ENCODE assay signal across 17 cellular contexts in the genomic region with DNA sequence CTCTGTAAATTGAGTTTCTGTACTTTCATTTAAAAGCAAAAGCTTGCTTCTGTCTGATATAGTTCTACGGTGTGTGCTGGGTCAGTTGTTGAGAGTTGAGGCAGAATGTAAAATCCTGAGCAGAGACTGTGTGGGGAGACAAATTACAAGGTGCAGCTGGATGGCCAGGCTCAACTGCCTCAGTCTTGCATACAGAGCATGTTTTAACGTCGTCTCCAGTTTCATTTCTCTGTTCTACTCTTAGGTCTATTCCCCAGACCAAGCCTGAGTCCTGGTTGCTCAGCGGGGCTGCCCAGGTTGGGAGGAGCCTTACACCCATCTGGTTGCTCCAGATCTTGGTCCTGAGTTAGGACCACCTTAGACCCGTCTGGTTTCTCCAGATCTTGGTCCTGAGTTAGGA. TPM values are rescaled to one million over a fixed set of nuclear protein-coding genes. Genes with fewer than 3 reads are reported as not detected.
A peak's percentile ranks its signal among the peaks of the same experiment; 100 is the strongest.
DNase-seq lines count a peak whose midpoint lies in the region; ATAC-seq, FAIRE-seq and TF ChIP-seq lines count a peak whose summit lies in the region.
"Had no signal": no experiment of that assay in that cellular context is flagged by ENCODE, and none has a peak within 500 bp of the region (broad histone marks: within the 10 kb centered on the region; RNA-seq: fewer than 3 reads in every experiment).

No MANE protein-coding gene starts in this region.

- DNase-seq in NCI-H510A treated with DMSO at 0.1 percent for 48 hours (lab: John Stamatoyannopoulos, UW) (peak; percentile 16), NCI-H510A (lab: John Stamatoyannopoulos, UW) (no peak), IMR-90 (no peak), NCI-H82 (lab: John Stamatoyannopoulos, UW) (no peak), mucosa of gallbladder (ENCODE audit: low spot score) (no peak), activated T-cell treated with anti-CD3 and anti-CD28 coated beads for 4 hours (no peak), HepG2 (ENCODE audit: low spot score) (no peak)
- DNase-seq: adrenal gland, Calu3, foreskin keratinocyte, natural killer cell, NCI-H2171 treated with DMSO at 0.1 percent for 48 hours, right cardiac atrium, Right ventricle myocardium superior, substantia nigra had no signal

- intact Hi-C loops in IMR-90 (cut with micrococcal nuclease) (no loop called here), HepG2 (cut with micrococcal nuclease; ENCODE audit: unreplicated experiment) (no loop called here)

- no peaks in the 10 kb centered on the region for H3K36me3 ChIP-seq in IMR-90 (ENCODE audit: control insufficient read depth, insufficient read depth, low read length)
- no peaks in the 10 kb centered on the region for H3K36me3 ChIP-seq in HepG2 (replicated peaks in 1 of 2; ENCODE audit: control insufficient read depth in 1 of 2, insufficient read depth in 2 of 2, low read length in 2 of 2)
- H3K36me3 ChIP-seq: adrenal gland had no signal

- no peak for TF ChIP-seq RAD21 in IMR-90 (IDR thresholded peaks at IDR 0.05; ENCODE audit: low read length)
- no peak for TF ChIP-seq RAD21 in HepG2 (CRISPR knock-in tag; IDR thresholded peaks at IDR 0.05)

- no peak overlapping the region for H2AK9ac ChIP-seq in IMR-90 (replicated peaks; ENCODE audit: low read depth, low read length, poor library complexity)

- peaks cover 25% of the 10 kb centered on the region for H3K9me1 ChIP-seq in IMR-90 (ENCODE audit: insufficient read depth, low read length)

- TF ChIP-seq EP300 in HepG2 (IDR thresholded peaks at IDR 0.05; ENCODE audit: low read depth in 2 of 2, low read length in 2 of 2) (no peak), HepG2 (CRISPR knock-in tag; IDR thresholded peaks at IDR 0.05; ENCODE audit: borderline replicate concordance) (no peak)

- H3K4me3 ChIP-seq in IMR-90 (ENCODE audit: insufficient read depth, low read depth, low read length) (no peak overlapping the region), HepG2 (replicated peaks in 1 of 3; ENCODE audit: insufficient read depth in 1 of 3, low read depth in 2 of 3, low read length in 3 of 3) (no peak overlapping the region)
- H3K4me3 ChIP-seq: adrenal gland had no signal

- H3K9ac ChIP-seq in IMR-90 (ENCODE audit: low read depth, low read length) (no peak overlapping the region), HepG2 (ENCODE audit: insufficient read depth, low read depth, low read length) (no peak overlapping the region)

- no peak overlapping the region for H3K18ac ChIP-seq in IMR-90 (ENCODE audit: low read depth, low read length)

- no peaks in the 10 kb centered on the region for H3K9me3 ChIP-seq in IMR-90 (ENCODE audit: control insufficient read depth, insufficient read depth, low read length)
- H3K9me3 ChIP-seq in HepG2 (ENCODE audit: low read length) = no peaks in the 10 kb centered on the region
- H3K9me3 ChIP-seq: adrenal gland had no signal

- ATAC-seq in HG02759 (IDR thresholded peaks at IDR 0.05; ENCODE audit: unreplicated experiment) (peak; percentile 72), IMR-90 (ENCODE audit: low read depth) (no peak), HepG2 (no peak)
- ATAC-seq: foreskin keratinocyte, natural killer cell, right cardiac atrium had no signal

- no peak for TF ChIP-seq CTCF in IMR-90 (conservative IDR thresholded peaks at IDR 0.05; ENCODE audit: low read depth, low read length)
- no peak for TF ChIP-seq CTCF in HepG2 (CRISPR knock-in tag; IDR thresholded peaks at IDR 0.05)

- H3K4ac ChIP-seq in IMR-90 (ENCODE audit: low read depth, low read length) = peak overlapping the region; percentile 6; the same call in 1 of the 2 replicates

- H3K27me3 ChIP-seq in IMR-90 (ENCODE audit: control insufficient read depth, insufficient read depth, low read length) (no peaks in the 10 kb centered on the region), HepG2 (ENCODE audit: control insufficient read depth in 1 of 2, insufficient read depth in 2 of 2, low read length in 2 of 2) (no peaks in the 10 kb centered on the region)
- H3K27me3 ChIP-seq: adrenal gland, foreskin keratinocyte had no signal

- in situ Hi-C loops in IMR-90 (cut with MboI; ENCODE audit: low sequenced_read_pairs) = no loop called here
- in situ Hi-C loops in HepG2 (cut with HindIII; ENCODE audit: extremely low pct_ligation_motif_present, low pct_unique_long_range_greater_than_20kb) = loop anchor here (10.0 kb wide), 1 partner anchor 193 kb away; no protein-coding TSS in a partner anchor

- no peak overlapping the region for H3K14ac ChIP-seq in IMR-90 (replicated peaks; ENCODE audit: low read depth, low read length)

- H4K20me1 ChIP-seq in IMR-90 (ENCODE audit: insufficient read depth, low read length) (no peaks in the 10 kb centered on the region), HepG2 (ENCODE audit: insufficient read depth, low read length) (no peaks in the 10 kb centered on the region)

- no peak overlapping the region for H2BK5ac ChIP-seq in IMR-90 (ENCODE audit: low read depth, low read length, poor library complexity, severe bottlenecking)

- no peak overlapping the region for H4K91ac ChIP-seq in IMR-90 (ENCODE audit: insufficient read depth, low read depth, low read length)

- no peak overlapping the region for H3K56ac ChIP-seq in IMR-90 (ENCODE audit: extremely low read depth, insufficient read depth, low read length)

- H4K8ac ChIP-seq in IMR-90 (ENCODE audit: low read depth in 2 of 2, low read length in 2 of 2) = no peak overlapping the region

- no peak overlapping the region for H3K23ac ChIP-seq in IMR-90 (ENCODE audit: low read depth, low read length)

- H3K79me1 ChIP-seq in IMR-90 (ENCODE audit: low read depth in 1 of 2, low read length in 2 of 2) = no peaks in the 10 kb centered on the region

- H3K4me2 ChIP-seq in IMR-90 (ENCODE audit: low read depth, low read length) = no peak overlapping the region
- no peak overlapping the region for H3K4me2 ChIP-seq in HepG2 (ENCODE audit: low read depth, low read length)

- H2AFZ ChIP-seq in IMR-90 (replicated peaks; ENCODE audit: low read length, poor library complexity) = no peak overlapping the region
- H2AFZ ChIP-seq in HepG2 (ENCODE audit: low read length) = no peak overlapping the region

- dilution Hi-C loops in IMR-90 (cut with HindIII; ENCODE audit: low sequenced_read_pairs, unreplicated experiment) = no loop called here

- POLR2A ChIA-PET in IMR-90 (lab: Charles Lee; ENCODE audit: unreplicated experiment) (no interaction called here), HepG2 (lab: Yijun Ruan, JAX) (no interaction called here)

- 0 out of 3 replicates have a peak overlapping the region, but pooled peaks have one; percentile 13 for H2BK15ac ChIP-seq in IMR-90 (ENCODE audit: low read depth, low read length)

- no peak for FAIRE-seq in HepG2 (lab: Jason Lieb, UNC)

- CTCF ChIA-PET in IMR-90 (lab: Yijun Ruan, JAX) = interaction anchor here (1.2 kb wide), 1 partner anchor 14 kb away, joined by 3 read pairs; no protein-coding TSS in a partner anchor
- CTCF ChIA-PET in HepG2 (lab: Yijun Ruan, JAX; ENCODE audit: low intra/inter-chr PET ratio, low total read pairs) = no interaction called here

- H3K4me1 ChIP-seq in IMR-90 (ENCODE audit: control insufficient read depth, insufficient read depth, low read length) (peaks cover 18% of the 10 kb centered on the region), HepG2 (ENCODE audit: insufficient read depth, low read length) (peaks cover 77% of the 10 kb centered on the region)
- H3K4me1 ChIP-seq: foreskin keratinocyte had no signal

- H2AK5ac ChIP-seq in IMR-90 (ENCODE audit: low read depth, low read length) = peak overlapping the region; percentile 77

- BruUV-seq in IMR-90 (replicated peaks; lab: Mats Ljungman, UMichigan) (no TSS peak), HepG2 (replicated peaks; lab: Mats Ljungman, UMichigan) (no TSS peak)

- H3K27ac ChIP-seq in IMR-90 (ENCODE audit: insufficient read depth, low read length) (no peak overlapping the region), HepG2 (ENCODE audit: extremely low read length, insufficient read depth, low read length) (no peak overlapping the region)
- H3K27ac ChIP-seq: adrenal gland, foreskin keratinocyte had no signal

- TF ChIP-seq POLR2A in IMR-90 (IDR thresholded peaks at IDR 0.05; ENCODE audit: low read depth, low read length) (no peak), HepG2 (IDR thresholded peaks at IDR 0.05; ENCODE audit: insufficient read depth in 1 of 2, low read depth in 2 of 2, low read length in 2 of 2) (no peak)

- 86% methylated on average over 1 of the region's 5 CpGs; no CpG with 5 or more reads in 1 of the 2 experiments for WGBS in IMR-90 (ENCODE audit: extremely low coverage in 2 of 2, insufficient read length in 1 of 2), 2 experiments
- 62% methylated on average over 5 of the region's 5 CpGs for WGBS in HepG2 (ENCODE audit: low lambda C conversion rate)

- H4K5ac ChIP-seq in IMR-90 (ENCODE audit: low read depth, low read length) = no peak overlapping the region

- no peaks in the 10 kb centered on the region for H3K79me2 ChIP-seq in HepG2 (ENCODE audit: insufficient read depth, low read length)

- no peak overlapping the region; the same call in 1 of the 2 replicates for H2BK20ac ChIP-seq in IMR-90 (ENCODE audit: low read depth, low read length)

- H2BK120ac ChIP-seq in IMR-90 (ENCODE audit: low read depth, low read length) = no peak overlapping the region

RNA-seq across cellular contexts. Expression of a gene that starts 54.4 kb away (rescaled TPM):
- total RNA-seq in IMR-90 (2012; rRNA removed) (0.28 and 0.36 TPM in 2 replicates), mucosa of gallbladder (1.7 TPM), HepG2 (2016; rRNA removed; fragmentation: Illumina TruSeq; extraction: Trizol) (not detected in 2 replicates)
- polyA plus RNA-seq in IMR-90 (2012; rRNA removed) (0.27 and 0.32 TPM in 2 replicates), HepG2 (2011; rRNA removed) (not detected in 2 replicates)
- polyA plus RNA-seq in IMR-90 (2012; cell fraction: cytosol; rRNA removed) = 0.50 and 0.54 TPM in 2 replicates
- 0.35 and 1.4 TPM in 2 replicates for polyA plus RNA-seq in IMR-90 (2012; cell fraction: nucleus; rRNA removed; ENCODE audit: low replicate concordance)
- not detected in 2 replicates for total RNA-seq in HepG2 (2016; cell fraction: cytosol; rRNA removed; fragmentation: Illumina TruSeq; extraction: Trizol; ENCODE audit: low read depth)
- not detected in 2 replicates for total RNA-seq in HepG2 (2016; cell fraction: insoluble cytoplasmic fraction; rRNA removed; fragmentation: Illumina TruSeq; extraction: Trizol)
- not detected in 2 replicates for total RNA-seq in HepG2 (2016; cell fraction: membrane; rRNA removed; fragmentation: Illumina TruSeq; extraction: Trizol)
- not detected in 2 replicates for total RNA-seq in HepG2 (2016; cell fraction: nucleus; rRNA removed; fragmentation: Illumina TruSeq; extraction: Trizol)
- not detected in 2 replicates for polyA plus RNA-seq in HepG2 (2011; cell fraction: cytosol; rRNA removed)
- polyA plus RNA-seq in HepG2 (2011; cell fraction: nucleus; rRNA removed) = not detected in 2 replicates
- not detected in 2 replicates for polyA plus RNA-seq in HepG2 (2012)
- polyA plus RNA-seq in HepG2 (2016; cell fraction: cytosol; fragmentation: Illumina TruSeq; extraction: Trizol; ENCODE audit: low read depth) = not detected in 2 replicates
- polyA plus RNA-seq in HepG2 (2016; cell fraction: insoluble cytoplasmic fraction; fragmentation: Illumina TruSeq; extraction: Trizol; ENCODE audit: low read depth) = not detected in 2 replicates
- polyA plus RNA-seq in HepG2 (2016; cell fraction: membrane; fragmentation: Illumina TruSeq; extraction: Trizol; ENCODE audit: low read depth) = not detected in 2 replicates
- not detected in 2 replicates for polyA plus RNA-seq in HepG2 (2016; cell fraction: nucleus; fragmentation: Illumina TruSeq; extraction: Trizol; ENCODE audit: insufficient read depth, low read depth)
- not detected in 2 replicates for polyA minus RNA-seq in HepG2 (2011; rRNA and poly(A)+ RNA removed; ENCODE audit: low replicate concordance)
- polyA minus RNA-seq in HepG2 (2011; cell fraction: cytosol; rRNA and poly(A)+ RNA removed) = not detected in 2 replicates
- not detected in 2 replicates for polyA minus RNA-seq in HepG2 (2011; cell fraction: nucleus; rRNA and poly(A)+ RNA removed)
- total RNA-seq: A172, foreskin keratinocyte, natural killer cell had no signal
- polyA plus RNA-seq: foreskin keratinocyte had no signal
